ENCODE assay signal across 26 cellular contexts in the genomic region with DNA sequence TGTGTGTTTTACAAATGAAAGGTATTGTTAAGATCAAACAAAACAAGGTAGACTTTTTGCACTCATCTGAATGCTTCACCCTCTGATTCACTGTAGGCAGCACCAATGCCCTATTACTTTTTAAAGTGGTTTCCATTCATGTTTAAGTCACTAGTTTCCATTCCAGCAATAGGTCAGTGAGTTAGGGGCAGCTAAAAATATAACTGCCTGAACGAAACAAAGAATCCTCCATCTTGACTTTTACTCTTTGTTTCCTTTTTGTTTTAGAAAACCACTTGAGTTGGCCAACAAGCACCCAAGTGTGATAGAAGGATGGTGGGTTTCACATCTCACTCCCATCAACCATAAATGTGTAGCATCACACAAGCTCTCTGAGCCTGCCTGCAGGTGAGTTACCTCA. TPM values are rescaled to one million over a fixed set of nuclear protein-coding genes. Genes with fewer than 3 reads are reported as not detected.
DNase-seq lines count a peak whose midpoint lies in the region; ATAC-seq and TF ChIP-seq lines count a peak whose summit lies in the region.
"Had no signal": no experiment of that assay in that cellular context is flagged by ENCODE, and none has a peak within 500 bp of the region (broad histone marks: within the 10 kb centered on the region; RNA-seq: fewer than 3 reads in every experiment).

No MANE protein-coding gene starts in this region.

- WGBS in heart right ventricle, 2 donors, result 28 to 33% methylated on average over 1 of the region's 1 CpG

- peak overlapping the region in 9 of 10 donors; percentile 76 to 94 (median 89) for H3K27ac ChIP-seq in heart right ventricle
- H3K27ac ChIP-seq: A549, ascending aorta, BLaER1, pancreas had no signal

- H3K36me3 ChIP-seq in heart right ventricle, result peaks cover 0 to 13% (median 0%) of the 10 kb centered on the region in 9 donors
- H3K36me3 ChIP-seq: ascending aorta, BLaER1, pancreas had no signal

- no peaks in the 10 kb centered on the region for H3K27me3 Mint-ChIP-seq in stimulated activated naive B cell treated with anti-CD40 and anti-IgM and Interleukin-4, amounts not matched to agents 10 μg/mL and 1 μg/mL and 100 μg/mL, for 72 hours
- H3K27me3 Mint-ChIP-seq: activated CD4-positive, alpha-beta memory T cell treated with anti-CD3 and anti-CD28 coated beads, Interleukin-2, amount 10 ng/mL, durations not matched to agents 7 days and 5 days; activated T-cell treated with anti-CD3 and anti-CD28 coated beads, Interleukin-2, amount 50 U/mL, for 24 hours had no signal

- H3K4me3 ChIP-seq in heart right ventricle, result no peak overlapping the region
- H3K4me3 ChIP-seq: A549, ascending aorta, BLaER1, pancreas had no signal

- H3K4me1 Mint-ChIP-seq in stimulated activated naive B cell treated with anti-CD40 and anti-IgM and Interleukin-4, amounts not matched to agents 10 μg/mL and 1 μg/mL and 100 μg/mL, for 72 hours, result peaks cover 0 to 1% of the 10 kb centered on the region in 2 donors
- H3K4me1 Mint-ChIP-seq: activated CD4-positive, alpha-beta memory T cell treated with anti-CD3 and anti-CD28 coated beads, Interleukin-2, amount 10 ng/mL, durations not matched to agents 7 days and 5 days had no signal

- intact Hi-C loops in heart right ventricle (cut with DNase I), result no loop called here
- intact Hi-C loops in left ventricle myocardium superior (cut with micrococcal nuclease), result no loop called here

- no peaks in the 10 kb centered on the region for H3K9me3 ChIP-seq in heart right ventricle
- H3K9me3 ChIP-seq: A549, ascending aorta, BLaER1, pancreas had no signal

- no peaks in the 10 kb centered on the region for H3K9me3 Mint-ChIP-seq in stimulated activated naive B cell treated with anti-CD40 and anti-IgM and Interleukin-4, amounts not matched to agents 10 μg/mL and 1 μg/mL and 100 μg/mL, for 72 hours
- H3K9me3 Mint-ChIP-seq: natural killer cell treated with Interleukin-12 subunit alpha and Interleukin-12 subunit beta and Interleukin-15 and Interleukin-18, amount 100 ng/mL, for 72 hours; T-helper 1 cell treated with Interleukin-12 subunit alpha and Interleukin-12 subunit beta and Interleukin-4 antibody, amounts not matched to agents 30 μg/mL and 1 μg/mL, for 36 hours had no signal

- H3K4me3 Mint-ChIP-seq in stimulated activated naive B cell treated with anti-CD40 and anti-IgM and Interleukin-4, amounts not matched to agents 10 μg/mL and 1 μg/mL and 100 μg/mL, for 72 hours, result no peak overlapping the region
- H3K4me3 Mint-ChIP-seq: activated CD4-positive, alpha-beta memory T cell treated with anti-CD3 and anti-CD28 coated beads, Interleukin-2, amount 10 ng/mL, durations not matched to agents 7 days and 5 days; activated naive CD4-positive, alpha-beta T cell treated with anti-CD3 and anti-CD28 coated beads for 36 hours; activated T-cell treated with anti-CD3 and anti-CD28 coated beads, Interleukin-2, amount 50 U/mL, for 24 hours; natural killer cell treated with Interleukin-12 subunit alpha and Interleukin-12 subunit beta and Interleukin-15 and Interleukin-18, amount 100 ng/mL, for 72 hours; T-helper 1 cell treated with Interleukin-12 subunit alpha and Interleukin-12 subunit beta and Interleukin-4 antibody, amounts not matched to agents 30 μg/mL and 1 μg/mL, for 36 hours had no signal

- ATAC-seq in heart right ventricle (no peak), left ventricle myocardium superior (no peak), GM21528 (IDR thresholded peaks at IDR 0.05; ENCODE audit: low FRiP score, unreplicated experiment) (peak; percentile 55), HG03439 (IDR thresholded peaks at IDR 0.05; ENCODE audit: unreplicated experiment) (peak; percentile 61), GM21825 (IDR thresholded peaks at IDR 0.05; ENCODE audit: unreplicated experiment) (no peak)
- peak; percentile 43 to 79 for ATAC-seq in stimulated activated naive B cell treated with anti-CD40 and anti-IgM and Interleukin-4, amounts not matched to agents 10 μg/mL and 1 μg/mL and 100 μg/mL, for 72 hours (replicated peaks)
- ATAC-seq: A549; natural killer cell treated with Interleukin-12 subunit alpha and Interleukin-12 subunit beta and Interleukin-15 and Interleukin-18, amount 100 ng/mL, for 72 hours; pancreas had no signal

- H3K4me1 ChIP-seq in heart right ventricle, result peaks cover 6 to 96% (median 82%) of the 10 kb centered on the region in 9 donors
- H3K4me1 ChIP-seq: A549, ascending aorta, pancreas had no signal

- TF ChIP-seq CTCF in heart right ventricle (IDR thresholded peaks at IDR 0.05), result no peak

- no peaks in the 10 kb centered on the region for H3K36me3 Mint-ChIP-seq in stimulated activated naive B cell treated with anti-CD40 and anti-IgM and Interleukin-4, amounts not matched to agents 10 μg/mL and 1 μg/mL and 100 μg/mL, for 72 hours
- H3K36me3 Mint-ChIP-seq: natural killer cell treated with Interleukin-12 subunit alpha and Interleukin-12 subunit beta and Interleukin-15 and Interleukin-18, amount 100 ng/mL, for 72 hours had no signal

- no peaks in the 10 kb centered on the region for H3K27me3 ChIP-seq in heart right ventricle
- H3K27me3 ChIP-seq: ascending aorta, BLaER1, pancreas had no signal

- H3K27ac Mint-ChIP-seq in stimulated activated naive B cell treated with anti-CD40 and anti-IgM and Interleukin-4, amounts not matched to agents 10 μg/mL and 1 μg/mL and 100 μg/mL, for 72 hours, result no peak overlapping the region
- H3K27ac Mint-ChIP-seq: activated CD4-positive, alpha-beta memory T cell treated with anti-CD3 and anti-CD28 coated beads, Interleukin-2, amount 10 ng/mL, durations not matched to agents 7 days and 5 days; activated naive CD4-positive, alpha-beta T cell treated with anti-CD3 and anti-CD28 coated beads for 36 hours; activated T-cell treated with anti-CD3 and anti-CD28 coated beads, Interleukin-2, amount 50 U/mL, for 24 hours; natural killer cell treated with Interleukin-12 subunit alpha and Interleukin-12 subunit beta and Interleukin-15 and Interleukin-18, amount 100 ng/mL, for 72 hours; T-helper 1 cell treated with Interleukin-12 subunit alpha and Interleukin-12 subunit beta and Interleukin-4 antibody, amounts not matched to agents 30 μg/mL and 1 μg/mL, for 36 hours had no signal

- DNase-seq in heart right ventricle, result no peak
- DNase-seq in left ventricle myocardium superior, result no peak
- DNase-seq in stimulated activated naive B cell treated with anti-CD40 and anti-IgM and Interleukin-4, amounts not matched to agents 10 μg/mL and 1 μg/mL and 100 μg/mL, for 72 hours, result no peak
- DNase-seq in iPS-NIHi7 (ENCODE audit: extremely low spot score), result no peak
- no peak for DNase-seq in NCI-H82 treated with DMSO at 0.1 percent for 48 hours (lab: John Stamatoyannopoulos, UW; ENCODE audit: unreplicated experiment)
- DNase-seq: activated CD4-positive, alpha-beta memory T cell treated with anti-CD3 and anti-CD28 coated beads, Interleukin-2, amount 10 ng/mL, durations not matched to agents 7 days and 5 days; activated naive CD4-positive, alpha-beta T cell treated with anti-CD3 and anti-CD28 coated beads for 36 hours; activated T-cell treated with anti-CD3 and anti-CD28 coated beads, Interleukin-2, amount 50 U/mL, for 24 hours; effector CD4-positive, alpha-beta T cell; HCEC 1CT; IMR-90; NCI-H1436; NCI-H2171 treated with DMSO at 0.1 percent for 48 hours; NCI-H774; pancreas; SIG-M5; stimulated activated CD4-positive, alpha-beta T cell treated with anti-CD3 and anti-CD28 coated beads, Interleukin-1b, Interleukin-23, amount 100 ng/mL, for 48 hours had no signal

RNA-seq across cellular contexts. Expression of a gene that starts 25.5 kb away (rescaled TPM):
- total RNA-seq in heart right ventricle, result 100 to 1,000 TPM; 263 to 372 (median 332) TPM
- polyA plus RNA-seq in heart right ventricle, result 10 to 100 TPM; 28.1 to 53.6 TPM
- total RNA-seq in left ventricle myocardium superior, result 272 TPM
- total RNA-seq: IMR-90, MCF 10A had no signal
- polyA plus RNA-seq: A549, IMR-90 had no signal

Comparison
In these comparisons a context has a peak if more than half of its experiments do, and no peak if none do; other contexts are left out.
1. ATAC-seq: peak in GM21528 (single experiment), HG03439 (single experiment) and stimulated activated naive B cell treated with anti-CD40 and anti-IgM and Interleukin-4, amounts not matched to agents 10 μg/mL and 1 μg/mL and 100 μg/mL, for 72 hours (2 of 2); none in heart right ventricle (0 of 8), left ventricle myocardium superior (single experiment) and GM21825 (single experiment).